9 cellular contexts compared by ENCODE assay signal in the genomic region with DNA sequence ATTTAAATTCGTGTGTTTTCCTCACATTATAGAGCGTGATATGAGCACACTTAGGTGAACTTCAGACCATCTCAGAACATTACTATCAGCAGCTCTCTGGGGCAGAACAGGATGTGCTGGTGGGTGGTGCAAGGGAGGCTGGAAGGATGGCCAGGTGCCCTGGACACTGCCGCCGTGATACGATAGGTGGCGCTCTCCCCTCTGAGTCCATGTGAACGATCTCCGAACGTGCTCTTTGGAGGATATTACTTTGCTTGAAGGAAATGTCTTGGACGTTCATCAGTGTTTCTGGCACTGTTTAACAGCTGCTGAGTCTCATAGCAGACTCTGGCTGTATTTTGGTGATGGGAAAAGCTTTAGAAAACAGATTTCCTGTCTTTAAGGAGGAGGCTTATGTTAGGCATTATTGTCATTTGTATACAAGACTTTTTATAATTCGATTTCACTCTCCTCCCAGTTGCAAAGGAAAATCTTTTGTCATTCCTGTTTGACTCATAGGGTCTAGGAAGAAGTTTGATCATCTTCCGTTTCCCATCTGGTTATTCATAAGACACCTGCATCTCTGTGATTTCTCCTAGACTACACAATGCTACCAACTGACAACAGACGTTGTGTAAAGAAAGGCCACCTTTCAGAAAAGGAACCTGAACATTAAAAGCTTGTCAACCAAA.
DNase-seq lines count a peak whose midpoint lies in the region; ATAC-seq and TF ChIP-seq lines count a peak whose summit lies in the region.
"Had no signal": no experiment of that assay in that cellular context is flagged by ENCODE, and none has a peak within 500 bp of the region (broad histone marks: within the 10 kb centered on the region; RNA-seq: fewer than 3 reads in every experiment).

No MANE protein-coding gene starts in this region.

- no peak overlapping the region for H3K27ac ChIP-seq in DND-41 (ENCODE audit: low read length)
- no peak overlapping the region for H3K27ac ChIP-seq in SK-N-MC

- ATAC-seq in DND-41 (ENCODE audit: insufficient read depth, low read depth), result no peak
- peak; percentile 98 for ATAC-seq in GM19328 (IDR thresholded peaks at IDR 0.05; ENCODE audit: unreplicated experiment)
- ATAC-seq in HG03196 (IDR thresholded peaks at IDR 0.05; ENCODE audit: unreplicated experiment), result peak; percentile 98

- H3K4me2 ChIP-seq in DND-41 (ENCODE audit: insufficient read depth, low read length), result no peak overlapping the region

- H3K4me1 ChIP-seq in DND-41 (ENCODE audit: insufficient read depth, low read length), result no peaks in the 10 kb centered on the region

- no peak overlapping the region for H3K9ac ChIP-seq in DND-41 (ENCODE audit: low read depth, low read length)
- no peak overlapping the region for H3K9ac ChIP-seq in SK-N-MC (ENCODE audit: insufficient read length)

- no peak overlapping the region for H3K4me3 ChIP-seq in DND-41 (ENCODE audit: low read depth in 1 of 2, low read length in 2 of 2)
- no peak overlapping the region for H3K4me3 ChIP-seq in SK-N-MC
- H3K4me3 ChIP-seq in MG63, result no peak overlapping the region
- H3K4me3 ChIP-seq: skin epidermis had no signal

- DNase-seq in DND-41, result no peak
- peak; percentile 5 for DNase-seq in SK-N-MC (ENCODE audit: low read depth, low spot score)
- DNase-seq in glomerular endothelial cell (ENCODE audit: extremely low read depth, low read depth, low spot score), result peak; percentile 41
- DNase-seq in posterior cingulate gyrus, result peak in 9 of 10 donors; percentile 30 to 93 (median 56)
- no peak for DNase-seq in MG63
- no peak for DNase-seq in activated T-cell treated with anti-CD3 and anti-CD28 coated beads for 4 hours

- H3K27me3 ChIP-seq in DND-41 (ENCODE audit: insufficient read depth, low read length, poor library complexity) (no peaks in the 10 kb centered on the region), MG63 (no peaks in the 10 kb centered on the region)

- H3K9me3 ChIP-seq in DND-41 (ENCODE audit: insufficient read depth, low read length, severe bottlenecking), result no peaks in the 10 kb centered on the region
- no peaks in the 10 kb centered on the region for H3K9me3 ChIP-seq in SK-N-MC (ENCODE audit: low read depth, low read length)
- H3K9me3 ChIP-seq in MG63, result no peaks in the 10 kb centered on the region

- H3K79me2 ChIP-seq in DND-41 (ENCODE audit: insufficient read depth, low read length), result no peaks in the 10 kb centered on the region

- H2AFZ ChIP-seq in DND-41 (ENCODE audit: low read depth, low read length), result no peak overlapping the region

- intact Hi-C loops in posterior cingulate gyrus (cut with DNase I), result no loop called here

- H4K20me1 ChIP-seq in DND-41 (ENCODE audit: insufficient read depth, low read length), result no peaks in the 10 kb centered on the region

- TF ChIP-seq CTCF in DND-41 (IDR thresholded peaks at IDR 0.05; ENCODE audit: borderline replicate concordance, extremely low read depth, low read length, poor library complexity, severe bottlenecking), result peak; percentile 35

- H3K36me3 ChIP-seq in DND-41 (ENCODE audit: insufficient read depth, low read length) (no peaks in the 10 kb centered on the region), SK-N-MC (ENCODE audit: insufficient read depth, low read length) (no peaks in the 10 kb centered on the region), MG63 (no peaks in the 10 kb centered on the region)

Comparison
In these comparisons a context has a peak if more than half of its experiments do, and no peak if none do; other contexts are left out.
1. DNase-seq: peak in SK-N-MC (single experiment), glomerular endothelial cell (single experiment) and posterior cingulate gyrus (9 of 10); none in DND-41 (single experiment), MG63 (single experiment) and activated T-cell treated with anti-CD3 and anti-CD28 coated beads for 4 hours (single experiment).